ENCODE assay signal across 27 cellular contexts in genomic region chr6:37399131-37399530, GRCh38.
"Had no signal": no experiment of that assay in that cellular context is flagged by ENCODE, and none has a peak within 500 bp of the region (broad histone marks: within the 10 kb centered on the region; RNA-seq: fewer than 3 reads in every experiment).

No MANE protein-coding gene starts in this region.

- H3K9me3 Mint-ChIP-seq: activated naive CD4-positive, alpha-beta T cell treated with anti-CD3 and anti-CD28 coated beads for 36 hours; activated naive CD8-positive, alpha-beta T cell treated with anti-CD3 and anti-CD28 coated beads for 36 hours; activated T-cell treated with anti-CD3 and anti-CD28 coated beads, Interleukin-2, amount 50 U/mL, for 72 hours; brain; endodermal cell; nephron had no signal

- H3K4me3 ChIP-seq: adrenal gland, ascending aorta, esophagus squamous epithelium, heart right ventricle, left lung, lower lobe of right lung, pancreas, prostate gland, spleen, suprapubic skin, tibial nerve had no signal

- H3K27me3 ChIP-seq: adrenal gland, ascending aorta, esophagus squamous epithelium, heart right ventricle, left lung, pancreas, spleen, suprapubic skin, tibial nerve had no signal

- H3K4me1 Mint-ChIP-seq: activated naive CD8-positive, alpha-beta T cell treated with anti-CD3 and anti-CD28 coated beads for 36 hours; brain; nephron had no signal

- H3K4me3 Mint-ChIP-seq: activated naive CD4-positive, alpha-beta T cell treated with anti-CD3 and anti-CD28 coated beads for 36 hours; activated naive CD8-positive, alpha-beta T cell treated with anti-CD3 and anti-CD28 coated beads for 36 hours; activated T-cell treated with anti-CD3 and anti-CD28 coated beads, Interleukin-2, amount 50 U/mL, for 72 hours; brain; endodermal cell; nephron had no signal

- FAIRE-seq: islet of Langerhans, pancreas had no signal

- H3K9me3 ChIP-seq: adrenal gland, ascending aorta, esophagus squamous epithelium, heart right ventricle, left lung, lower lobe of right lung, pancreas, prostate gland, spleen, suprapubic skin, tibial nerve had no signal

- H3K27ac ChIP-seq: adrenal gland, ascending aorta, esophagus squamous epithelium, heart right ventricle, left lung, lower lobe of right lung, pancreas, prostate gland, spleen, suprapubic skin, tibial nerve, VCaP had no signal

- H3K27ac Mint-ChIP-seq: activated naive CD4-positive, alpha-beta T cell treated with anti-CD3 and anti-CD28 coated beads for 36 hours; activated naive CD8-positive, alpha-beta T cell treated with anti-CD3 and anti-CD28 coated beads for 36 hours; activated T-cell treated with anti-CD3 and anti-CD28 coated beads, Interleukin-2, amount 50 U/mL, for 72 hours; brain; endodermal cell; nephron had no signal

- H3K4me1 ChIP-seq: adrenal gland, ascending aorta, esophagus squamous epithelium, lower lobe of right lung, pancreas, prostate gland, suprapubic skin, tibial nerve had no signal

- ATAC-seq: activated T-cell treated with anti-CD3 and anti-CD28 coated beads, Interleukin-2, amount 50 U/mL, for 72 hours; heart right ventricle; left lung; lower lobe of right lung; pancreas had no signal

- H3K27me3 Mint-ChIP-seq: activated naive CD8-positive, alpha-beta T cell treated with anti-CD3 and anti-CD28 coated beads for 36 hours had no signal

- H3K36me3 Mint-ChIP-seq: activated naive CD8-positive, alpha-beta T cell treated with anti-CD3 and anti-CD28 coated beads for 36 hours; brain had no signal

- DNase-seq: activated CD4-positive, alpha-beta T cell treated with anti-CD3 and anti-CD28 coated beads for 4 hours; activated CD4-positive, alpha-beta T cell treated with anti-CD3 and anti-CD28 coated beads, Interleukin-2, amount 50 U/mL, for 4 hours; activated naive CD4-positive, alpha-beta T cell treated with anti-CD3 and anti-CD28 coated beads for 36 hours; activated naive CD8-positive, alpha-beta T cell treated with anti-CD3 and anti-CD28 coated beads for 36 hours; activated T-cell treated with anti-CD3 and anti-CD28 coated beads for 4 hours; activated T-cell treated with anti-CD3 and anti-CD28 coated beads, Interleukin-2, amount 50 U/mL, for 72 hours; adrenal gland; caudate nucleus; endodermal cell; esophagus squamous epithelium; foreskin melanocyte; heart right ventricle; left lung; lower lobe of right lung; mesenchymal stem cell; pancreas; retina; spleen; stimulated activated naive CD4-positive, alpha-beta T cell had no signal

- H3K36me3 ChIP-seq: adrenal gland, left lung, lower lobe of right lung, pancreas, prostate gland, suprapubic skin had no signal
